Comparison of ENCODE assay signal across 23 cellular contexts in the genomic region with DNA sequence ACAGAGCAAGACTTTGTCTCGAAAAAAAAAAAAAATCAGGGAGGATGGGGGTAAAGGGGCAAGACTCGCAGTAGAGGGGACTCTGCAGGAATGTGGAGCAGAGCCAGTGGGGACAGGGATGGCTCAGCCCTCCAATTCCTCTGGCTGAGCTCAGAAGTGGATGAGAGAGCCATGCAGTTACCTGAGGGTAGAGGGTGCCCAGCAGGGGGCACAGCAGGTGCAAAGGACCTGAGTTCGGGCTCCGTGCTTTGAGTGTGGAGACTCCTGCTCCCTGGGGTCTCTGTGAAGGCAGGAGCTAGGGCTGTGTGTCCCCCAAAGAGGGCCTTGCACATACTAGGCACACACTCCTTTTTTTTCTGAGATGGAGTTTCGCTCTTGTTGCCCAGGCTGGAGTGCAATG. TPM values are rescaled to one million over a fixed set of nuclear protein-coding genes. Genes with fewer than 3 reads are reported as not detected.
DNase-seq lines count a peak whose midpoint lies in the region; ATAC-seq, FAIRE-seq and TF ChIP-seq lines count a peak whose summit lies in the region.
"Had no signal": no experiment of that assay in that cellular context is flagged by ENCODE, and none has a peak within 500 bp of the region (broad histone marks: within the 10 kb centered on the region; RNA-seq: fewer than 3 reads in every experiment).

No MANE protein-coding gene starts in this region.

- TF ChIP-seq EP300 in SK-N-SH (IDR thresholded peaks at IDR 0.05; ENCODE audit: borderline replicate concordance in 1 of 2, low read depth in 1 of 2, low read length in 1 of 2), result no peak

- H2AFZ ChIP-seq in SK-N-SH (ENCODE audit: low read depth) (no peak overlapping the region), Karpas-422 (ENCODE audit: low read length) (no peak overlapping the region), endothelial cell of umbilical vein (ENCODE audit: low read depth, low read length) (no peak overlapping the region)

- dilution Hi-C loops in endothelial cell of umbilical vein (cut with MboI; ENCODE audit: extremely low pct_ligation_motif_present, low sequenced_read_pairs), result no loop called here

- no TSS peak for BruUV-seq in endothelial cell of umbilical vein (replicated peaks; lab: Mats Ljungman, UMichigan)

- intact Hi-C loops in endothelial cell of umbilical vein (cut with micrococcal nuclease), result no loop called here
- intact Hi-C loops in CD4-positive, alpha-beta memory T cell (cut with micrococcal nuclease), result no loop called here

- H3K4me1 ChIP-seq in SK-N-SH (ENCODE audit: control insufficient read depth in 1 of 2, insufficient read depth in 2 of 2, low read depth in 1 of 2, low read length in 1 of 2) (no peaks in the 10 kb centered on the region; a peak in 1 of 4 replicates), Karpas-422 (ENCODE audit: low read length) (no peaks in the 10 kb centered on the region), endothelial cell of umbilical vein (ENCODE audit: control insufficient read depth, extremely low read depth, insufficient read depth, low read length) (peaks cover 28% of the 10 kb centered on the region)
- no peaks in the 10 kb centered on the region for H3K4me1 ChIP-seq in CD4-positive, alpha-beta memory T cell (ENCODE audit: insufficient read depth, low read length)

- H3K9me3 ChIP-seq in SK-N-SH (no peaks in the 10 kb centered on the region), Karpas-422 (ENCODE audit: low read length) (no peaks in the 10 kb centered on the region), endothelial cell of umbilical vein (replicated peaks; ENCODE audit: control insufficient read depth, insufficient read depth, low read length) (no peaks in the 10 kb centered on the region)
- H3K9me3 ChIP-seq in CD4-positive, alpha-beta memory T cell (ENCODE audit: control insufficient read depth in 1 of 2, low read length in 2 of 2), result no peaks in the 10 kb centered on the region
- H3K9me3 ChIP-seq: testis had no signal

- no peak for ATAC-seq in SK-N-SH treated with all-trans-retinoic acid at 6 μM for 48 hours

- 87% methylated on average over 3 of the region's 5 CpGs for WGBS in SK-N-SH (ENCODE audit: low lambda C conversion rate)

- H3K9me3 Mint-ChIP-seq in CD4-positive, alpha-beta memory T cell, result peaks cover 0 to 7% (median 0%) of the 10 kb centered on the region in 8 donors
- H3K9me3 Mint-ChIP-seq: CD4-positive, CD25-positive, alpha-beta regulatory T cell; T-helper 1 cell treated with Interleukin-12 subunit alpha and Interleukin-12 subunit beta and Interleukin-4 antibody, amounts not matched to agents 30 μg/mL and 1 μg/mL, for 36 hours had no signal

- H3K9me2 ChIP-seq in SK-N-SH, result no peaks in the 10 kb centered on the region
- H3K9me2 ChIP-seq in Karpas-422 (replicated peaks; ENCODE audit: insufficient read depth, low read length), result no peaks in the 10 kb centered on the region

- no peak for TF ChIP-seq POLR2A in endothelial cell of umbilical vein (IDR thresholded peaks at IDR 0.05; ENCODE audit: low read depth, low read length)

- CTCF ChIA-PET in SK-N-SH (lab: Yijun Ruan, JAX), result interaction anchor here (0.8 to 6.6 kb wide), 3 partner anchors 10 to 193 kb away, joined by 4 to 48 read pairs (median 7); no protein-coding TSS in a partner anchor
- CTCF ChIA-PET in endothelial cell of umbilical vein (lab: Charles Lee), result interaction anchor here (1.1 to 2.9 kb wide), 4 partner anchors 10 to 40 kb away, joined by 3 to 25 read pairs (median 4); no protein-coding TSS in a partner anchor
- CTCF ChIA-PET in CD4-positive, alpha-beta memory T cell (lab: Charles Lee; ENCODE audit: partially characterized antibody), result interaction anchor here (1.9 kb wide), 1 partner anchor 11 kb away, joined by 4 read pairs; no protein-coding TSS in a partner anchor

- 0 out of 2 replicates have a peak, but pooled peaks have one; percentile 8 for TF ChIP-seq RAD21 in SK-N-SH (IDR thresholded peaks at IDR 0.05; ENCODE audit: low read length)

- no peaks in the 10 kb centered on the region for H3F3A ChIP-seq in SK-N-SH (replicated peaks; ENCODE audit: insufficient read depth)

- TF ChIP-seq CTCF in SK-N-SH (IDR thresholded peaks at IDR 0.05) (peak; percentile 28), endothelial cell of umbilical vein (IDR thresholded peaks at IDR 0.05; ENCODE audit: extremely low read depth in 1 of 2, insufficient read depth in 1 of 2, low read depth in 1 of 2, low read length in 2 of 2) (peak; percentile 11 to 29), retinal pigment epithelial cell (conservative IDR thresholded peaks at IDR 0.05; ENCODE audit: low read depth, low read length) (peak; percentile 36)

- H3K36me3 ChIP-seq in SK-N-SH (replicated peaks in 1 of 2; ENCODE audit: control insufficient read depth in 1 of 2, insufficient read depth in 2 of 2, low read length in 1 of 2) (peaks cover 5 to 14% of the 10 kb centered on the region in 2 experiments), Karpas-422 (ENCODE audit: insufficient read depth, low read length) (no peaks in the 10 kb centered on the region), endothelial cell of umbilical vein (ENCODE audit: control insufficient read depth in 2 of 2, extremely low read depth in 1 of 2, insufficient read depth in 2 of 2, low read length in 2 of 2) (peaks cover 10 to 20% of the 10 kb centered on the region in 2 experiments)
- no peaks in the 10 kb centered on the region for H3K36me3 ChIP-seq in CD4-positive, alpha-beta memory T cell (ENCODE audit: insufficient read depth, low read length)

- H3K4me2 ChIP-seq in SK-N-SH (no peak overlapping the region), Karpas-422 (ENCODE audit: low read depth, low read length, poor library complexity, severe bottlenecking) (no peak overlapping the region), endothelial cell of umbilical vein (ENCODE audit: insufficient read depth, low read length) (no peak overlapping the region)
- H3K4me2 ChIP-seq: KMS-11 had no signal

- no peak overlapping the region for H3K27ac Mint-ChIP-seq in CD4-positive, alpha-beta memory T cell
- H3K27ac Mint-ChIP-seq: CD4-positive, CD25-positive, alpha-beta regulatory T cell; T-helper 1 cell treated with Interleukin-12 subunit alpha and Interleukin-12 subunit beta and Interleukin-4 antibody, amounts not matched to agents 30 μg/mL and 1 μg/mL, for 36 hours had no signal

- H3K79me2 ChIP-seq in SK-N-SH (ENCODE audit: insufficient read depth) (no peaks in the 10 kb centered on the region), Karpas-422 (ENCODE audit: low read length) (no peaks in the 10 kb centered on the region), endothelial cell of umbilical vein (ENCODE audit: control insufficient read depth, insufficient read depth, low read length) (peaks cover 38% of the 10 kb centered on the region)

- no peaks in the 10 kb centered on the region for H3K27me3 Mint-ChIP-seq in CD4-positive, alpha-beta memory T cell

- no peaks in the 10 kb centered on the region for H4K20me1 ChIP-seq in SK-N-SH (ENCODE audit: insufficient read depth)
- no peaks in the 10 kb centered on the region for H4K20me1 ChIP-seq in Karpas-422 (ENCODE audit: insufficient read depth, low read depth, low read length)
- H4K20me1 ChIP-seq in endothelial cell of umbilical vein (replicated peaks; ENCODE audit: control insufficient read depth, extremely low read depth, insufficient read depth, low read length), result no peaks in the 10 kb centered on the region

- no peaks in the 10 kb centered on the region for H3K9me1 ChIP-seq in endothelial cell of umbilical vein (replicated peaks; ENCODE audit: control insufficient read depth, extremely low read depth, insufficient read depth, low read length)

- H3K4me3 Mint-ChIP-seq in CD4-positive, alpha-beta memory T cell, result no peak overlapping the region
- H3K4me3 Mint-ChIP-seq: CD4-positive, CD25-positive, alpha-beta regulatory T cell; T-helper 1 cell treated with Interleukin-12 subunit alpha and Interleukin-12 subunit beta and Interleukin-4 antibody, amounts not matched to agents 30 μg/mL and 1 μg/mL, for 36 hours had no signal

- FAIRE-seq in endothelial cell of umbilical vein (lab: Jason Lieb, UNC), result no peak
- FAIRE-seq: A204.1, RCC 7860 had no signal

- DNase-seq in SK-N-SH (no peak), Karpas-422 (peak; percentile 50), endothelial cell of umbilical vein (ENCODE audit: low read depth, low spot score) (no peak), retinal pigment epithelial cell (ENCODE audit: low read depth) (no peak), NOMO-1 treated with DMSO at 0.1 percent for 48 hours (lab: John Stamatoyannopoulos, UW; ENCODE audit: unreplicated experiment) (no peak), NCI-H2227 treated with DMSO at 0.1 percent for 48 hours (lab: John Stamatoyannopoulos, UW) (no peak)
- no peak for DNase-seq in CD4-positive, alpha-beta memory T cell
- DNase-seq: activated effector memory CD4-positive, alpha-beta T cell treated with anti-CD3 and anti-CD28 coated beads, Interleukin-2, amount 50 U/mL, for 16 hours; amygdala; CD4-positive, CD25-positive, alpha-beta regulatory T cell; cortex of kidney; erythroblast; NCI-H446; nucleus accumbens; stimulated activated CD4-positive, alpha-beta T cell treated with anti-CD3 and anti-CD28 coated beads, Interleukin-4, amount 100 ng/mL, for 24 hours; testis had no signal

- H3K9ac ChIP-seq in SK-N-SH (no peak overlapping the region), Karpas-422 (ENCODE audit: low read length) (no peak overlapping the region), endothelial cell of umbilical vein (replicated peaks; ENCODE audit: extremely low read depth, insufficient read depth, low read length) (no peak overlapping the region)
- H3K9ac ChIP-seq: KMS-11 had no signal

- H3K36me3 Mint-ChIP-seq in CD4-positive, alpha-beta memory T cell, result no peaks in the 10 kb centered on the region
- H3K36me3 Mint-ChIP-seq: CD4-positive, CD25-positive, alpha-beta regulatory T cell had no signal

- no peaks in the 10 kb centered on the region for H3K4me1 Mint-ChIP-seq in CD4-positive, alpha-beta memory T cell
- H3K4me1 Mint-ChIP-seq: CD4-positive, CD25-positive, alpha-beta regulatory T cell had no signal

- POLR2A ChIA-PET in SK-N-SH (lab: Yijun Ruan, JAX) (no interaction called here), endothelial cell of umbilical vein (lab: Charles Lee) (interaction anchor here (0.5 kb wide), 1 partner anchor 419 kb away, joined by 3 read pairs; a partner anchor contains a TSS)
- POLR2A ChIA-PET in CD4-positive, alpha-beta memory T cell (lab: Charles Lee; ENCODE audit: partially characterized antibody), result no interaction called here

- H3K4me3 ChIP-seq in SK-N-SH (ENCODE audit: low read depth in 2 of 2, low read length in 1 of 2) (no peak overlapping the region), Karpas-422 (ENCODE audit: low read length) (no peak overlapping the region), endothelial cell of umbilical vein (replicated peaks in 1 of 3; ENCODE audit: insufficient read depth in 1 of 3, low read depth in 1 of 3, low read length in 3 of 3) (no peak overlapping the region), retinal pigment epithelial cell (ENCODE audit: low read length) (no peak overlapping the region)
- H3K4me3 ChIP-seq in CD4-positive, alpha-beta memory T cell (ENCODE audit: low read length in 2 of 2), result no peak overlapping the region
- H3K4me3 ChIP-seq: testis had no signal

- H3K27me3 ChIP-seq in SK-N-SH (ENCODE audit: insufficient read depth) (no peaks in the 10 kb centered on the region), Karpas-422 (ENCODE audit: low read length) (no peaks in the 10 kb centered on the region), endothelial cell of umbilical vein (ENCODE audit: control insufficient read depth in 2 of 2, insufficient read depth in 2 of 2, low read length in 2 of 2) (no peaks in the 10 kb centered on the region)
- H3K27me3 ChIP-seq in CD4-positive, alpha-beta memory T cell (ENCODE audit: insufficient read depth, low read length), result no peaks in the 10 kb centered on the region
- H3K27me3 ChIP-seq: testis had no signal

- H3K27ac ChIP-seq in SK-N-SH (ENCODE audit: low read depth in 2 of 2, low read length in 1 of 2), result no peak overlapping the region
- no peak overlapping the region for H3K27ac ChIP-seq in Karpas-422 (ENCODE audit: low read length)
- H3K27ac ChIP-seq in endothelial cell of umbilical vein (ENCODE audit: insufficient read depth, low read depth, low read length), result no peak overlapping the region
- H3K27ac ChIP-seq in CD4-positive, alpha-beta memory T cell (ENCODE audit: low read depth, low read length), result no peak overlapping the region
- H3K27ac ChIP-seq: KMS-11, testis had no signal

RNA-seq across cellular contexts. Expression of a gene that starts 7.7 kb away (rescaled TPM):
- polyA plus RNA-seq in SK-N-SH (2012; rRNA removed) (14.0 and 18.3 TPM in 2 replicates), endothelial cell of umbilical vein (126 and 154 TPM in 2 replicates)
- polyA plus RNA-seq in SK-N-SH (2012; cell fraction: cytosol; rRNA removed), result 5.5 and 9.7 TPM in 2 replicates
- polyA plus RNA-seq in SK-N-SH (2012; cell fraction: nucleus; rRNA removed), result 68.6 and 74.5 TPM in 2 replicates
- total RNA-seq in Karpas-422 (2014; rRNA removed; shearing (Covaris generic); ENCODE audit: low replicate concordance), result 6.5 and 10.3 TPM in 2 replicates
- total RNA-seq in endothelial cell of umbilical vein, result 334 and 353 TPM in 2 replicates
- 96.5 and 102 TPM in 2 replicates for polyA plus RNA-seq in endothelial cell of umbilical vein (2011; cell fraction: cytosol; rRNA removed)
- polyA plus RNA-seq in endothelial cell of umbilical vein (2011; cell fraction: nucleus; rRNA removed), result 438 and 513 TPM in 2 replicates
- polyA plus RNA-seq in endothelial cell of umbilical vein (2012), result 107 and 122 TPM in 2 replicates
- polyA minus RNA-seq in endothelial cell of umbilical vein, result 111 and 141 TPM in 2 replicates
- 6.6 TPM for polyA minus RNA-seq in endothelial cell of umbilical vein (2011; cell fraction: cytosol; rRNA and poly(A)+ RNA removed)
- polyA minus RNA-seq in endothelial cell of umbilical vein (2011; cell fraction: nucleus; rRNA and poly(A)+ RNA removed), result 142 and 193 TPM in 2 replicates
- total RNA-seq in CD4-positive, alpha-beta memory T cell, result under 1 TPM; 0.30 to 0.64 TPM
- not detected for polyA plus RNA-seq in CD4-positive, alpha-beta memory T cell

RNA-seq across cellular contexts. Expression of a gene that starts 15.2 kb away (rescaled TPM):
- 0.21 TPM in 1 of 2 replicates, not detected in the other for polyA plus RNA-seq in SK-N-SH (2012; rRNA removed)
- polyA plus RNA-seq in SK-N-SH (2012; cell fraction: cytosol; rRNA removed), result 0.08 and 0.25 TPM in 2 replicates
- 0.41 and 0.66 TPM in 2 replicates for polyA plus RNA-seq in SK-N-SH (2012; cell fraction: nucleus; rRNA removed)
- not detected in 2 replicates for total RNA-seq in Karpas-422 (2014; rRNA removed; shearing (Covaris generic); ENCODE audit: low replicate concordance)
- not detected in 2 replicates for total RNA-seq in endothelial cell of umbilical vein
- not detected in 2 replicates for polyA plus RNA-seq in endothelial cell of umbilical vein
- polyA plus RNA-seq in endothelial cell of umbilical vein (2011; cell fraction: cytosol; rRNA removed), result not detected in 2 replicates
- not detected in 2 replicates for polyA plus RNA-seq in endothelial cell of umbilical vein (2011; cell fraction: nucleus; rRNA removed)
- polyA plus RNA-seq in endothelial cell of umbilical vein (2012), result not detected in 2 replicates
- not detected in 2 replicates for polyA minus RNA-seq in endothelial cell of umbilical vein
- not detected for polyA minus RNA-seq in endothelial cell of umbilical vein (2011; cell fraction: cytosol; rRNA and poly(A)+ RNA removed)
- polyA minus RNA-seq in endothelial cell of umbilical vein (2011; cell fraction: nucleus; rRNA and poly(A)+ RNA removed), result not detected in 2 replicates
- not detected for total RNA-seq in CD4-positive, alpha-beta memory T cell
- polyA plus RNA-seq in CD4-positive, alpha-beta memory T cell, result not detected
- total RNA-seq: CD4-positive, CD25-positive, alpha-beta regulatory T cell; glomerular endothelial cell; mononuclear cell; testis had no signal
- polyA plus RNA-seq: CD4-positive, CD25-positive, alpha-beta regulatory T cell had no signal

RNA-seq across cellular contexts. Expression of a gene that starts 41.3 kb away (rescaled TPM):
- polyA plus RNA-seq in SK-N-SH (2012; rRNA removed) (not detected in 2 replicates), endothelial cell of umbilical vein (not detected in 2 replicates)
- polyA plus RNA-seq in SK-N-SH (2012; cell fraction: cytosol; rRNA removed), result not detected in 2 replicates
- not detected in 2 replicates for polyA plus RNA-seq in SK-N-SH (2012; cell fraction: nucleus; rRNA removed)
- total RNA-seq in Karpas-422 (2014; rRNA removed; shearing (Covaris generic); ENCODE audit: low replicate concordance), result not detected in 2 replicates
- total RNA-seq in endothelial cell of umbilical vein, result not detected in 2 replicates
- polyA plus RNA-seq in endothelial cell of umbilical vein (2011; cell fraction: cytosol; rRNA removed), result not detected in 2 replicates
- not detected in 2 replicates for polyA plus RNA-seq in endothelial cell of umbilical vein (2011; cell fraction: nucleus; rRNA removed)
- polyA plus RNA-seq in endothelial cell of umbilical vein (2012), result not detected in 2 replicates
- not detected in 2 replicates for polyA minus RNA-seq in endothelial cell of umbilical vein
- polyA minus RNA-seq in endothelial cell of umbilical vein (2011; cell fraction: cytosol; rRNA and poly(A)+ RNA removed), result not detected
- polyA minus RNA-seq in endothelial cell of umbilical vein (2011; cell fraction: nucleus; rRNA and poly(A)+ RNA removed), result not detected in 2 replicates
- not detected for total RNA-seq in CD4-positive, alpha-beta memory T cell
- polyA plus RNA-seq in CD4-positive, alpha-beta memory T cell, result not detected
- total RNA-seq: CD4-positive, CD25-positive, alpha-beta regulatory T cell; glomerular endothelial cell; mononuclear cell had no signal
- polyA plus RNA-seq: CD4-positive, CD25-positive, alpha-beta regulatory T cell had no signal

RNA-seq across cellular contexts. Expression of a gene that starts 57.3 kb away (rescaled TPM):
- polyA plus RNA-seq in SK-N-SH (2012; rRNA removed) (63.9 and 92.4 TPM in 2 replicates), endothelial cell of umbilical vein (41.7 and 48.1 TPM in 2 replicates)
- polyA plus RNA-seq in SK-N-SH (2012; cell fraction: cytosol; rRNA removed), result 53.5 and 70.6 TPM in 2 replicates
- 95.9 and 113 TPM in 2 replicates for polyA plus RNA-seq in SK-N-SH (2012; cell fraction: nucleus; rRNA removed)
- 0.19 and 1.9 TPM in 2 replicates for total RNA-seq in Karpas-422 (2014; rRNA removed; shearing (Covaris generic); ENCODE audit: low replicate concordance)
- 77.9 and 78.0 TPM in 2 replicates for total RNA-seq in endothelial cell of umbilical vein
- 37.0 and 37.1 TPM in 2 replicates for polyA plus RNA-seq in endothelial cell of umbilical vein (2011; cell fraction: cytosol; rRNA removed)
- polyA plus RNA-seq in endothelial cell of umbilical vein (2011; cell fraction: nucleus; rRNA removed), result 101 and 115 TPM in 2 replicates
- 49.4 and 55.2 TPM in 2 replicates for polyA plus RNA-seq in endothelial cell of umbilical vein (2012)
- polyA minus RNA-seq in endothelial cell of umbilical vein, result 75.6 and 93.5 TPM in 2 replicates
- polyA minus RNA-seq in endothelial cell of umbilical vein (2011; cell fraction: cytosol; rRNA and poly(A)+ RNA removed), result 60.2 TPM
- 52.0 and 75.1 TPM in 2 replicates for polyA minus RNA-seq in endothelial cell of umbilical vein (2011; cell fraction: nucleus; rRNA and poly(A)+ RNA removed)
- under 1 TPM; 0.39 to 0.52 TPM for total RNA-seq in CD4-positive, alpha-beta memory T cell
- under 1 TPM in 1 of 2 donors, not detected in 1; 0.17 TPM for polyA plus RNA-seq in CD4-positive, alpha-beta memory T cell

Comparison
In these comparisons a context has a peak if more than half of its experiments do, and no peak if none do; other contexts are left out.
1. RNA of a gene that starts 7.7 kb away (total RNA-seq): 334 to 353 TPM in endothelial cell of umbilical vein; 6.5 to 10.3 TPM in Karpas-422 and 0.30 to 0.64 TPM in CD4-positive, alpha-beta memory T cell; every median in the first group is over 10 times any median in the second.
2. Peak in every context shown above with its lines, with median percentiles within 50 percentile points of each other: CTCF ChIP-seq.